In genomic region chr14:73612339-73613045, GRCh38 we compare ENCODE assay signal across 9 cellular contexts. TPM values are rescaled to one million over a fixed set of nuclear protein-coding genes. Genes with fewer than 3 reads are reported as not detected.
DNase-seq lines count a peak whose midpoint lies in the region; ATAC-seq and TF ChIP-seq lines count a peak whose summit lies in the region.
"Had no signal": no experiment of that assay in that cellular context is flagged by ENCODE, and none has a peak within 500 bp of the region (broad histone marks: within the 10 kb centered on the region; RNA-seq: fewer than 3 reads in every experiment).

Gene ACOT6 (plus strand): TSS chr14:73612517. CDS start chr14:73612572, 55 bp downstream.

- no peak for ATAC-seq in HG03159 (IDR thresholded peaks at IDR 0.05; ENCODE audit: unreplicated experiment)

- in situ Hi-C loops in GM23248 (cut with MboI) = no loop called here

- peaks cover 16% of the 10 kb centered on the region; the same call in 1 of the 2 replicates for H3F3A ChIP-seq in GM23248 (ENCODE audit: insufficient read depth)

- no peaks in the 10 kb centered on the region for H4K20me1 ChIP-seq in GM23248 (ENCODE audit: insufficient read depth)

- H3K4me3 ChIP-seq in GM23248 (peak within 1 kb of the TSS; percentile 72), NB4 (ENCODE audit: low read depth, low read length) (peak within 1 kb of the TSS; percentile 47), iPS-18a (ENCODE audit: low read length) (peak within 1 kb of the TSS; percentile 71), skeletal muscle cell (ENCODE audit: low read depth, low read length) (peak within 1 kb of the TSS; percentile 66)

- peak within 1 kb of the TSS; percentile 50 to 88 (median 87) for H3K27ac Mint-ChIP-seq in brain

- H3K9me3 ChIP-seq in GM23248 (ENCODE audit: low read depth) (no peaks in the 10 kb centered on the region), iPS-18a (ENCODE audit: control insufficient read depth, low read depth, low read length) (no peaks in the 10 kb centered on the region)

- TF ChIP-seq POLR2A in NB4 (IDR thresholded peaks at IDR 0.05; ENCODE audit: extremely low read depth, insufficient read length) = no peak

- DNase-seq in Daoy (ENCODE audit: low read depth) (peak; percentile 81), GM23248 (peak; percentile 86), NB4 (ENCODE audit: low read depth) (peak; percentile 62), UCSD-AML1 (lab: John Stamatoyannopoulos, UW; ENCODE audit: unreplicated experiment) (peak; percentile 80), skeletal muscle cell (ENCODE audit: low read depth) (peak; percentile 21)

- H3K4me1 Mint-ChIP-seq in brain = peaks cover 20% of the 10 kb centered on the region

- TF ChIP-seq CTCF in NB4 (IDR thresholded peaks at IDR 0.05; ENCODE audit: low read depth, low read length) (no peak), brain (conservative IDR thresholded peaks at IDR 0.05) (no peak)

- peaks cover 12% of the 10 kb centered on the region for H3K27me3 Mint-ChIP-seq in brain

- H3K9me3 Mint-ChIP-seq in brain = peaks cover 0 to 5% (median 4%) of the 10 kb centered on the region in 5 experiments

- no peaks in the 10 kb centered on the region for H3K36me3 Mint-ChIP-seq in brain

- no peaks in the 10 kb centered on the region for H3K79me2 ChIP-seq in GM23248 (ENCODE audit: insufficient read depth)

- peak within 1 kb of the TSS; percentile 54 for H3K4me2 ChIP-seq in GM23248 (ENCODE audit: unreplicated experiment)

- peak within 1 kb of the TSS; percentile 79 for H2AFZ ChIP-seq in GM23248

- no peaks in the 10 kb centered on the region for H3K9me2 ChIP-seq in GM23248 (ENCODE audit: insufficient read depth)

- H3K27ac ChIP-seq in GM23248 (peak within 1 kb of the TSS; percentile 43), iPS-18a (ENCODE audit: low read length) (no peak within 1 kb of the TSS)

- 1% methylated on average over 73 to 81 of the region's 84 CpGs for WGBS in GM23248 (ENCODE audit: low coverage in 1 of 2, low lambda C conversion rate in 2 of 2, missing lambda C conversion rate in 2 of 2), 2 experiments

- H3K36me3 ChIP-seq in GM23248 (ENCODE audit: low read depth) = no peaks in the 10 kb centered on the region
- H3K36me3 ChIP-seq in iPS-18a (ENCODE audit: control insufficient read depth, low read depth, low read length) = no peaks in the 10 kb centered on the region

- H3K9ac ChIP-seq in GM23248 = peak within 1 kb of the TSS; percentile 64
- H3K9ac ChIP-seq in iPS-18a (ENCODE audit: low read length) = peak within 1 kb of the TSS; percentile 50

- H3K4me3 Mint-ChIP-seq in brain = peak within 1 kb of the TSS; percentile 89 to 95 (median 93)

- H3K4me1 ChIP-seq in GM23248 (ENCODE audit: insufficient read depth) = no peaks in the 10 kb centered on the region
- peaks cover 8% of the 10 kb centered on the region for H3K4me1 ChIP-seq in iPS-18a (ENCODE audit: control insufficient read depth, low read depth, low read length)

- H3K27me3 ChIP-seq in GM23248 (replicated peaks; ENCODE audit: insufficient read depth) (no peaks in the 10 kb centered on the region), iPS-18a (ENCODE audit: control insufficient read depth, insufficient read depth, low read length) (peaks cover 40% of the 10 kb centered on the region)

RNA-seq across cellular contexts. Expression of gene ACOT6, which starts in this region (rescaled TPM):
- not detected in 2 replicates for total RNA-seq in Daoy (2014; rRNA removed; shearing (Covaris generic))
- total RNA-seq in GM23248 (2014; rRNA removed; shearing (Covaris generic)) = not detected in 2 replicates
- not detected in 2 replicates for polyA plus RNA-seq in GM23248 (2016; fragmentation: Nextera tagmentation; extraction: Ambion mirVana)
- not detected for polyA plus RNA-seq in brain (ENCODE audit: insufficient read depth, low read depth, low replicate concordance)
- total RNA-seq: subcutaneous adipose tissue had no signal

Comparison
In these comparisons a context has a peak if more than half of its experiments do, and no peak if none do; other contexts are left out.
1. Peak in DNase-seq in Daoy; RNA of the gene not detected or under 1 TPM.
2. Peak in DNase-seq, H3K4me3 ChIP-seq, H3K27ac ChIP-seq, H3K9ac ChIP-seq and H3K4me2 ChIP-seq in GM23248; RNA of the gene not detected or under 1 TPM.
3. DNase-seq: peak in every context shown above with its lines; median percentile 86 in GM23248; 81 in Daoy; 80 in UCSD-AML1; 62 in NB4; 21 in skeletal muscle cell.